In genomic region chr2:140791802-140792201, GRCh38 we compare ENCODE assay signal across 23 cellular contexts.
"Had no signal": no experiment of that assay in that cellular context is flagged by ENCODE, and none has a peak within 500 bp of the region (broad histone marks: within the 10 kb centered on the region; RNA-seq: fewer than 3 reads in every experiment).

No MANE protein-coding gene starts in this region.

- ATAC-seq: activated CD8-positive, alpha-beta T cell treated with anti-CD3 and anti-CD28 coated beads for 36 hours; activated T-cell treated with anti-CD3 and anti-CD28 coated beads, Interleukin-2, amount 50 U/mL, for 4 hours; activated T-helper 17 cell treated with anti-CD3 and anti-CD28 coated beads, Interleukin-2, amount 50 U/mL, for 72 hours; body of pancreas; effector memory CD8-positive, alpha-beta T cell; esophagus mucosa; heart right ventricle; left ventricle myocardium superior; right lobe of liver; stimulated activated naive CD8-positive, alpha-beta T cell treated with anti-CD3 and anti-CD28 coated beads, Interleukin-15, Interleukin-2, amounts not matched to agents 100 U/mL and 50 U/mL, for 24 hours had no signal

- H3K4me1 Mint-ChIP-seq: activated B cell treated with CpG ODN at 0.5 μM for 24 hours; activated naive CD4-positive, alpha-beta T cell treated with anti-CD3 and anti-CD28 coated beads, Interleukin-2, amount 50 U/mL, for 24 hours; activated T-helper 17 cell treated with anti-CD3 and anti-CD28 coated beads, Interleukin-2, amount 50 U/mL, for 72 hours; nephron had no signal

- H3K27me3 ChIP-seq: body of pancreas, heart right ventricle, right lobe of liver, testis, transverse colon had no signal

- H3K27ac ChIP-seq: body of pancreas, heart right ventricle, right lobe of liver, testis, transverse colon had no signal

- H3K9me3 Mint-ChIP-seq: activated CD8-positive, alpha-beta T cell treated with anti-CD3 and anti-CD28 coated beads for 36 hours had no signal

- H3K4me3 ChIP-seq: body of pancreas, heart right ventricle, right lobe of liver, testis, transverse colon had no signal

- H3K27me3 Mint-ChIP-seq: activated B cell treated with CpG ODN at 0.5 μM for 24 hours; activated CD8-positive, alpha-beta T cell treated with anti-CD3 and anti-CD28 coated beads for 36 hours; activated naive CD4-positive, alpha-beta T cell treated with anti-CD3 and anti-CD28 coated beads, Interleukin-2, amount 50 U/mL, for 24 hours; activated T-helper 17 cell treated with anti-CD3 and anti-CD28 coated beads, Interleukin-2, amount 50 U/mL, for 72 hours; effector memory CD8-positive, alpha-beta T cell had no signal

- H3K36me3 ChIP-seq: heart right ventricle, right lobe of liver, transverse colon had no signal

- H3K4me3 Mint-ChIP-seq: activated B cell treated with CpG ODN at 0.5 μM for 24 hours; activated CD8-positive, alpha-beta T cell treated with anti-CD3 and anti-CD28 coated beads for 36 hours; activated naive CD4-positive, alpha-beta T cell treated with anti-CD3 and anti-CD28 coated beads, Interleukin-2, amount 50 U/mL, for 24 hours; activated T-cell treated with anti-CD3 and anti-CD28 coated beads, Interleukin-2, amount 50 U/mL, for 4 hours; activated T-helper 17 cell treated with anti-CD3 and anti-CD28 coated beads, Interleukin-2, amount 50 U/mL, for 72 hours; effector memory CD8-positive, alpha-beta T cell; nephron; T-helper 2 cell treated with Interferon-gamma antibody and Interleukin-4, amounts not matched to agents 5 μg/mL and 100 μg/mL, for 36 hours had no signal

- H3K4me1 ChIP-seq: body of pancreas, heart right ventricle, right lobe of liver, testis, transverse colon had no signal

- DNase-seq: activated B cell treated with CpG ODN at 0.5 μM for 24 hours; activated CD4-positive, alpha-beta T cell treated with anti-CD3 and anti-CD28 coated beads, Interleukin-2, amount 50 U/mL, for 1 hour; activated CD8-positive, alpha-beta T cell treated with anti-CD3 and anti-CD28 coated beads for 36 hours; activated gamma-delta T cell treated with Interleukin-2 at 50 U/mL for 16 hours; activated T-cell treated with anti-CD3 and anti-CD28 coated beads, Interleukin-2, amount 50 U/mL, for 4 hours; anterior cingulate cortex; body of pancreas; cortex of kidney; effector memory CD8-positive, alpha-beta T cell; foreskin melanocyte; heart right ventricle; left ventricle myocardium superior; right lobe of liver; stimulated activated CD4-positive, alpha-beta T cell treated with anti-CD3 and anti-CD28 coated beads, Interleukin-2, amount 100 ng/mL, for 48 hours; stimulated activated naive CD8-positive, alpha-beta T cell treated with anti-CD3 and anti-CD28 coated beads, Interleukin-15, Interleukin-2, amounts not matched to agents 100 U/mL and 50 U/mL, for 24 hours; T-helper 1 cell; testis; transverse colon had no signal

- H3K9me3 ChIP-seq: body of pancreas, right lobe of liver, testis, transverse colon had no signal

- H3K36me3 Mint-ChIP-seq: activated naive CD4-positive, alpha-beta T cell treated with anti-CD3 and anti-CD28 coated beads, Interleukin-2, amount 50 U/mL, for 24 hours had no signal

- H3K27ac Mint-ChIP-seq: activated B cell treated with CpG ODN at 0.5 μM for 24 hours; activated CD8-positive, alpha-beta T cell treated with anti-CD3 and anti-CD28 coated beads for 36 hours; activated naive CD4-positive, alpha-beta T cell treated with anti-CD3 and anti-CD28 coated beads, Interleukin-2, amount 50 U/mL, for 24 hours; activated T-helper 17 cell treated with anti-CD3 and anti-CD28 coated beads, Interleukin-2, amount 50 U/mL, for 72 hours; effector memory CD8-positive, alpha-beta T cell; nephron; T-helper 2 cell treated with Interferon-gamma antibody and Interleukin-4, amounts not matched to agents 5 μg/mL and 100 μg/mL, for 36 hours had no signal
